10 cellular contexts compared by ENCODE assay signal in the genomic region with DNA sequence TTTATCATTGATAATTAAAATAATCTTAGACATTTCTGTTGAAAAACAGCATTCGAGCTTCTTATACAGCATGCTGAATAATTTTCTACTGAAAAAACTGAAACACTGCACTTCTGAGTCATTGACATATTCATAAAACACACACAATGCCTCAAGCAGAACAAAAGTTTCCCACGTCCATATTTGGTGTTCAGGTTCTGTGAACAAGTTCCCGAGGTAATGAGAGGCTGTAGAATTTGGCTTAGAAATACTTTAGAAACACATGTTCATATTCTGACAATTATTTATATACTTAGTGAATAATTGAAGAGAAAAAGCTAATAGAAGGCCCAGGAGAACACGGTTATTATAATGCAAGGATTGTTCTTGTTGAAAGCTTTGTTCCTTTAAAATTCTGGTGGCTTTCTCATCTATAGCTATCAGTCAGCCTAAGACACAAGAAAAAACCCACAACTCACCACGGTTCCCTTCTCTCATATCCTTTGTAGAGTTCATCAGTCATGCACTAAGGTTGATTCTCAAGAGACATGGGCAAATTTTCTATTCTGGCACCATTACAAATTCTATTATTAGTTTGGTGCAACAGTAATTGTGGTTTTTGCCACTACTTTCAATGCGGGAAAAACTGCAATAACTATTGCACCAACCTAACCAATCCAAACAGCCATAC.
A peak's percentile ranks its signal among the peaks of the same experiment; 100 is the strongest.
DNase-seq lines count a peak whose midpoint lies in the region; ATAC-seq and TF ChIP-seq lines count a peak whose summit lies in the region.
"Had no signal": no experiment of that assay in that cellular context is flagged by ENCODE, and none has a peak within 500 bp of the region (broad histone marks: within the 10 kb centered on the region; RNA-seq: fewer than 3 reads in every experiment).

No MANE protein-coding gene starts in this region.

- in situ Hi-C loops in brain microvascular endothelial cell (cut with HindIII; ENCODE audit: low pct_ligation_motif_present, low sequenced_read_pairs) = no loop called here

- peak overlapping the region; percentile 23 for H3K27ac ChIP-seq in brain microvascular endothelial cell
- H3K27ac ChIP-seq: esophagus squamous epithelium had no signal

- TF ChIP-seq CTCF in brain microvascular endothelial cell (IDR thresholded peaks at IDR 0.05; ENCODE audit: low read depth, low read length, missing control alignments) = no peak
- TF ChIP-seq CTCF in retinal pigment epithelial cell (conservative IDR thresholded peaks at IDR 0.05; ENCODE audit: low read depth, low read length) = no peak

- intact Hi-C loops in posterior vena cava (cut with DNase I) = no loop called here

- no peaks in the 10 kb centered on the region for H3K27me3 ChIP-seq in brain microvascular endothelial cell (replicated peaks)
- H3K27me3 ChIP-seq: esophagus squamous epithelium had no signal

- no peaks in the 10 kb centered on the region for H3K36me3 ChIP-seq in brain microvascular endothelial cell (replicated peaks)
- H3K36me3 ChIP-seq: esophagus squamous epithelium had no signal

- peak; percentile 51 for DNase-seq in brain microvascular endothelial cell
- peak; percentile 3 for DNase-seq in retinal pigment epithelial cell (ENCODE audit: low read depth)
- DNase-seq in AG08396 (ENCODE audit: low spot score) = no peak
- no peak for DNase-seq in posterior vena cava (ENCODE audit: low spot score)
- DNase-seq: DMS 273 treated with DMSO at 0.1 percent for 48 hours; esophagus squamous epithelium; stimulated activated CD4-positive, alpha-beta T cell treated with anti-CD3 and anti-CD28 coated beads, Interleukin-4, amount 100 ng/mL, for 4 hours had no signal

- H3K4me3 ChIP-seq in brain microvascular endothelial cell (ENCODE audit: low read depth, low read length) (no peak overlapping the region), retinal pigment epithelial cell (ENCODE audit: low read length) (no peak overlapping the region)
- H3K4me3 ChIP-seq: esophagus squamous epithelium had no signal

- peak; percentile 79 for ATAC-seq in GM18870 (IDR thresholded peaks at IDR 0.05; ENCODE audit: unreplicated experiment)
- ATAC-seq in HG03095 (IDR thresholded peaks at IDR 0.05; ENCODE audit: unreplicated experiment) = peak; percentile 54
- no peak for ATAC-seq in HG03139 (IDR thresholded peaks at IDR 0.05; ENCODE audit: unreplicated experiment)

Comparison
In these comparisons a context has a peak if more than half of its experiments do, and no peak if none do; other contexts are left out.
1. DNase-seq: peak in brain microvascular endothelial cell (single experiment) and retinal pigment epithelial cell (single experiment); none in AG08396 (single experiment) and posterior vena cava (single experiment).